Comparison of ENCODE assay signal across 13 cellular contexts in genomic region chr2:88832256-88832991, GRCh38.
DNase-seq lines count a peak whose midpoint lies in the region; ATAC-seq and TF ChIP-seq lines count a peak whose summit lies in the region.
"Had no signal": no experiment of that assay in that cellular context is flagged by ENCODE, and none has a peak within 500 bp of the region (broad histone marks: within the 10 kb centered on the region; RNA-seq: fewer than 3 reads in every experiment).

No MANE protein-coding gene starts in this region.

- TF ChIP-seq CTCF in upper lobe of left lung (IDR thresholded peaks at IDR 0.05): no peak

- H3K9me3 ChIP-seq in upper lobe of left lung: no peaks in the 10 kb centered on the region
- H3K9me3 ChIP-seq: Caco-2 had no signal

- H3K27ac ChIP-seq in upper lobe of left lung: no peak overlapping the region

- H3K9me3 Mint-ChIP-seq in memory B cell: no peaks in the 10 kb centered on the region
- H3K9me3 Mint-ChIP-seq: T-helper 2 cell treated with Interferon-gamma antibody and Interleukin-4, amounts not matched to agents 5 μg/mL and 100 μg/mL, for 36 hours; type B pancreatic cell had no signal

- TF ChIP-seq EP300 in upper lobe of left lung (IDR thresholded peaks at IDR 0.05): no peak

- no peak overlapping the region for H3K4me3 ChIP-seq in upper lobe of left lung

- no peaks in the 10 kb centered on the region for H3K27me3 Mint-ChIP-seq in memory B cell
- H3K27me3 Mint-ChIP-seq: type B pancreatic cell had no signal

- ATAC-seq in GM18508 (IDR thresholded peaks at IDR 0.05; ENCODE audit: insufficient read depth, unreplicated experiment): peak; percentile 28
- ATAC-seq in GM21529 (IDR thresholded peaks at IDR 0.05; ENCODE audit: unreplicated experiment): peak; percentile 38
- ATAC-seq in HG03432 (IDR thresholded peaks at IDR 0.05; ENCODE audit: unreplicated experiment): peak; percentile 61
- ATAC-seq in memory B cell (ENCODE audit: low read depth): peak; percentile 83
- no peak for ATAC-seq in upper lobe of left lung (ENCODE audit: low FRiP score in 2 of 2)

- no peak for TF ChIP-seq POLR2A in upper lobe of left lung (IDR thresholded peaks at IDR 0.05)

- peaks cover 0 to 4% (median 2%) of the 10 kb centered on the region in 4 donors for H3K4me1 ChIP-seq in upper lobe of left lung
- H3K4me1 ChIP-seq: Caco-2 had no signal

- WGBS in upper lobe of left lung, 2 donors: 88 to 96% methylated on average over 5 to 9 of the region's 9 CpGs

- DNase-seq in memory B cell (ENCODE audit: low spot score in 2 of 2) (peak; percentile 43 to 49), upper lobe of left lung (no peak), NCI-H1092 treated with DMSO at 0.1 percent for 48 hours (lab: John Stamatoyannopoulos, UW) (no peak), DMS114 treated with DMSO at 0.1 percent for 48 hours (lab: John Stamatoyannopoulos, UW; ENCODE audit: unreplicated experiment) (no peak)
- no peak for DNase-seq in activated CD4-positive, alpha-beta T cell treated with anti-CD3 and anti-CD28 coated beads, Interleukin-2, amount 50 U/mL, for 1 hour
- DNase-seq: activated T-cell treated with anti-CD3 and anti-CD28 coated beads, Interleukin-2, amount 50 U/mL, for 1 hour; central memory CD4-positive, alpha-beta T cell had no signal

- no peaks in the 10 kb centered on the region for H3K36me3 ChIP-seq in upper lobe of left lung

- H3K27ac Mint-ChIP-seq in memory B cell: peak overlapping the region; percentile 93
- H3K27ac Mint-ChIP-seq: T-helper 2 cell treated with Interferon-gamma antibody and Interleukin-4, amounts not matched to agents 5 μg/mL and 100 μg/mL, for 36 hours; type B pancreatic cell had no signal

- H3K36me3 Mint-ChIP-seq in memory B cell: no peaks in the 10 kb centered on the region
- H3K36me3 Mint-ChIP-seq: type B pancreatic cell had no signal

- H3K4me1 Mint-ChIP-seq in memory B cell: peaks cover 34% of the 10 kb centered on the region

- no peaks in the 10 kb centered on the region for H3K27me3 ChIP-seq in upper lobe of left lung

- peak overlapping the region; percentile 81 for H3K4me3 Mint-ChIP-seq in memory B cell
- H3K4me3 Mint-ChIP-seq: T-helper 2 cell treated with Interferon-gamma antibody and Interleukin-4, amounts not matched to agents 5 μg/mL and 100 μg/mL, for 36 hours; type B pancreatic cell had no signal

Comparison
In these comparisons a context has a peak if more than half of its experiments do, and no peak if none do; other contexts are left out.
1. ATAC-seq: peak in GM18508 (single experiment), GM21529 (single experiment), HG03432 (single experiment) and memory B cell (single experiment); none in upper lobe of left lung (0 of 2).
2. DNase-seq: peak in memory B cell (2 of 2); none in upper lobe of left lung (0 of 2), NCI-H1092 treated with DMSO at 0.1 percent for 48 hours (single experiment), activated CD4-positive, alpha-beta T cell treated with anti-CD3 and anti-CD28 coated beads, Interleukin-2, amount 50 U/mL, for 1 hour (single experiment) and DMS114 treated with DMSO at 0.1 percent for 48 hours (single experiment).